Comparison of ENCODE assay signal across 16 cellular contexts in the genomic region with DNA sequence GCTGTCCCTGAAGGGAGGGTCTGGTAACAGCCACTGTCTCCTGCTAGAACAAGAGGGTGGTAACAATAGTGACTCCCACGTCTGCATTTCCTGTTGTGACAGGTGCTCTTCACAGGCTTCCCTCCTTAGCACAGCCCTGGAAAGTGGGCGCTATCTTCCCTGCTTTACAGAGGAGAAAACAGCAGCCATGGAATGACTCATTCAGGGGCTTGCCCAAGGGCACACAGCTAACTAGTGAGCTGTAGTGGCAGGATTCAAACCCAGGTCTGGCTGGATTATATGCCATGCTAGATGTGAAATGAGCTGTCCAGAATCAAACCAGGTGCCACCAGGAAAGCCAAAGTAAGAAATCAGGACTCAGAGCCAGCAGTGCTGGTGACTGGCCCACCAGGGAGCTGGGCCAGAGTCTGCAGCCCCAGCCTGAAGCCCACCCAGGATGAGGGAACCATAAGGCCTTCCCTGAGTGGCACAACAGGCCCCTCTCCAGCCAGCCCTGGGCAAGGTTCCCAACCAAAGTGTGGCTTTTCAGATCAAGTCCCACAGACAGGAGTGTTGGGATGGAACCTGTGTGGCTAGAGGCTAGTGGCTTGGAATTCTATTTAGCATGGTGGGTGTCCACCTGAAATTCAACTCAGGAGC.
DNase-seq lines count a peak whose midpoint lies in the region; ATAC-seq and TF ChIP-seq lines count a peak whose summit lies in the region.
"Had no signal": no experiment of that assay in that cellular context is flagged by ENCODE, and none has a peak within 500 bp of the region (broad histone marks: within the 10 kb centered on the region; RNA-seq: fewer than 3 reads in every experiment).

No MANE protein-coding gene starts in this region.

- ATAC-seq in stimulated activated effector memory CD8-positive, alpha-beta T cell treated with anti-CD3 and anti-CD28 coated beads, Interleukin-12 subunit alpha, Interleukin-12 subunit beta, amount 100 ng/mL, for 72 hours = no peak
- no peak for ATAC-seq in HG03159 (IDR thresholded peaks at IDR 0.05; ENCODE audit: unreplicated experiment)
- ATAC-seq: left ventricle myocardium superior had no signal

- TF ChIP-seq CTCF in HEK293 (tag by site-specific recombination; IDR thresholded peaks at IDR 0.05) (no peak), coronary artery (IDR thresholded peaks at IDR 0.05) (no peak)

- peaks cover 0 to 79% of the 10 kb centered on the region in 2 experiments; a peak in 1 of 3 replicates for H3K36me3 ChIP-seq in HEK293 (ENCODE audit: control insufficient read depth in 2 of 2, insufficient read depth in 1 of 2, low read length in 2 of 2)
- H3K36me3 ChIP-seq: breast epithelium had no signal

- CTCF ChIA-PET in activated naive CD4-positive, alpha-beta T cell treated with anti-CD3 and anti-CD28 coated beads, Interleukin-2, amount 10 ng/mL, durations not matched to agents 7 days and 5 days (lab: Charles Lee) = interaction anchor here (1.0 to 1.1 kb wide), 2 partner anchors 18 to 23 kb away, joined by 3 read pairs; no protein-coding TSS in a partner anchor
- CTCF ChIA-PET in HEK293 (lab: Yijun Ruan, JAX) = interaction anchor here (0.6 kb wide), 2 partner anchors 19 to 1477 kb away, joined by 5 to 6 read pairs; no protein-coding TSS in a partner anchor

- H3K4me1 Mint-ChIP-seq in activated naive CD4-positive, alpha-beta T cell treated with anti-CD3 and anti-CD28 coated beads, Interleukin-2, amount 10 ng/mL, durations not matched to agents 7 days and 5 days = no peaks in the 10 kb centered on the region
- no peaks in the 10 kb centered on the region for H3K4me1 Mint-ChIP-seq in stimulated activated effector memory CD8-positive, alpha-beta T cell treated with anti-CD3 and anti-CD28 coated beads, Interleukin-12 subunit alpha, Interleukin-12 subunit beta, amount 100 ng/mL, for 72 hours

- H3K4me1 ChIP-seq in HEK293 (ENCODE audit: control insufficient read depth, insufficient read depth, low read length) = no peaks in the 10 kb centered on the region
- H3K4me1 ChIP-seq: breast epithelium had no signal

- no peaks in the 10 kb centered on the region for H3K9me3 ChIP-seq in HEK293 (ENCODE audit: control insufficient read depth, insufficient read depth, low read depth, low read length)
- H3K9me3 ChIP-seq: breast epithelium had no signal

- H3K27ac ChIP-seq in HEK293 (ENCODE audit: extremely low read depth, low read depth, low read length) = no peak overlapping the region
- H3K27ac ChIP-seq in coronary artery = no peak overlapping the region
- H3K27ac ChIP-seq: breast epithelium had no signal

- H3K27ac Mint-ChIP-seq in activated naive CD4-positive, alpha-beta T cell treated with anti-CD3 and anti-CD28 coated beads, Interleukin-2, amount 10 ng/mL, durations not matched to agents 7 days and 5 days = peak overlapping the region; percentile 55
- peak overlapping the region; percentile 14 for H3K27ac Mint-ChIP-seq in stimulated activated effector memory CD8-positive, alpha-beta T cell treated with anti-CD3 and anti-CD28 coated beads, Interleukin-12 subunit alpha, Interleukin-12 subunit beta, amount 100 ng/mL, for 72 hours

- POLR2A ChIA-PET in HEK293 (lab: Yijun Ruan, JAX) = no interaction called here

- peaks cover 14% of the 10 kb centered on the region for H3K36me3 Mint-ChIP-seq in activated naive CD4-positive, alpha-beta T cell treated with anti-CD3 and anti-CD28 coated beads, Interleukin-2, amount 10 ng/mL, durations not matched to agents 7 days and 5 days
- H3K36me3 Mint-ChIP-seq in stimulated activated effector memory CD8-positive, alpha-beta T cell treated with anti-CD3 and anti-CD28 coated beads, Interleukin-12 subunit alpha, Interleukin-12 subunit beta, amount 100 ng/mL, for 72 hours = peaks cover 23% of the 10 kb centered on the region

- DNase-seq in activated naive CD4-positive, alpha-beta T cell treated with anti-CD3 and anti-CD28 coated beads, Interleukin-2, amount 10 ng/mL, durations not matched to agents 7 days and 5 days = peak; percentile 14
- DNase-seq in activated naive CD4-positive, alpha-beta T cell (lab: John Stamatoyannopoulos, UW) = no peak
- DNase-seq in amniotic epithelial cell (ENCODE audit: low read depth) (peak; percentile 34), dedifferentiated amniotic fluid mesenchymal stem cell (ENCODE audit: extremely low spot score) (no peak), coronary artery (ENCODE audit: low spot score) (no peak)
- DNase-seq in stimulated activated effector memory CD8-positive, alpha-beta T cell treated with anti-CD3 and anti-CD28 coated beads, Interleukin-12 subunit alpha, Interleukin-12 subunit beta, amount 100 ng/mL, for 72 hours (ENCODE audit: low spot score in 2 of 2) = no peak
- DNase-seq: activated CD4-positive, alpha-beta T cell treated with anti-CD3 and anti-CD28 coated beads for 4 hours; activated T-cell treated with anti-CD3 and anti-CD28 coated beads for 4 hours; GDM1; left ventricle myocardium superior; NCI-H446; stimulated activated CD4-positive, alpha-beta T cell treated with anti-CD3 and anti-CD28 coated beads, Interleukin-2, amount 100 ng/mL, for 24 hours; SW 1271 had no signal

- no peak overlapping the region for H3K4me3 Mint-ChIP-seq in activated naive CD4-positive, alpha-beta T cell treated with anti-CD3 and anti-CD28 coated beads, Interleukin-2, amount 10 ng/mL, durations not matched to agents 7 days and 5 days
- H3K4me3 Mint-ChIP-seq in stimulated activated effector memory CD8-positive, alpha-beta T cell treated with anti-CD3 and anti-CD28 coated beads, Interleukin-12 subunit alpha, Interleukin-12 subunit beta, amount 100 ng/mL, for 72 hours = no peak overlapping the region

- H3K27me3 Mint-ChIP-seq in activated naive CD4-positive, alpha-beta T cell treated with anti-CD3 and anti-CD28 coated beads, Interleukin-2, amount 10 ng/mL, durations not matched to agents 7 days and 5 days = no peaks in the 10 kb centered on the region

- no peaks in the 10 kb centered on the region for H3K9me3 Mint-ChIP-seq in activated naive CD4-positive, alpha-beta T cell treated with anti-CD3 and anti-CD28 coated beads, Interleukin-2, amount 10 ng/mL, durations not matched to agents 7 days and 5 days
- H3K9me3 Mint-ChIP-seq in stimulated activated effector memory CD8-positive, alpha-beta T cell treated with anti-CD3 and anti-CD28 coated beads, Interleukin-12 subunit alpha, Interleukin-12 subunit beta, amount 100 ng/mL, for 72 hours = no peaks in the 10 kb centered on the region

- H3K4me3 ChIP-seq in HEK293 (ENCODE audit: low read depth, low read length) (no peak overlapping the region), coronary artery (no peak overlapping the region)
- H3K4me3 ChIP-seq: breast epithelium had no signal

TF ChIP-seq in HEK293, 187 proteins besides CTCF, POLR2A, EP300 and RAD21:
- TF ChIP-seq ZNF169 (tag by site-specific recombination; IDR thresholded peaks at IDR 0.05) (no peak), ZBTB8A (tag by site-specific recombination; IDR thresholded peaks at IDR 0.05) (no peak), ZNF423 (tag by site-specific recombination; IDR thresholded peaks at IDR 0.05) (no peak), WT1 (tag by site-specific recombination; IDR thresholded peaks at IDR 0.05) (peak; percentile 39; the same call in 1 of the 2 replicates), ZNF791 (tag by site-specific recombination; IDR thresholded peaks at IDR 0.05) (no peak), ZNF341 (tag by site-specific recombination; IDR thresholded peaks at IDR 0.05; ENCODE audit: low read depth) (peak; percentile 52; the same call in 1 of the 2 replicates), ZFHX2 (tag by site-specific recombination; conservative IDR thresholded peaks at IDR 0.05) (peak; percentile 45), EGR2 (tag by site-specific recombination; IDR thresholded peaks at IDR 0.05; ENCODE audit: low read depth) (peak; percentile 44; the same call in 1 of the 2 replicates)

Comparison
In these comparisons a context has a peak if more than half of its experiments do, and no peak if none do; other contexts are left out.
1. DNase-seq: peak in activated naive CD4-positive, alpha-beta T cell treated with anti-CD3 and anti-CD28 coated beads, Interleukin-2, amount 10 ng/mL, durations not matched to agents 7 days and 5 days (single experiment) and amniotic epithelial cell (single experiment); none in activated naive CD4-positive, alpha-beta T cell (0 of 4), stimulated activated effector memory CD8-positive, alpha-beta T cell treated with anti-CD3 and anti-CD28 coated beads, Interleukin-12 subunit alpha, Interleukin-12 subunit beta, amount 100 ng/mL, for 72 hours (0 of 2), dedifferentiated amniotic fluid mesenchymal stem cell (single experiment) and coronary artery (single experiment).